1 cellular context compared by ENCODE assay signal in the genomic region with DNA sequence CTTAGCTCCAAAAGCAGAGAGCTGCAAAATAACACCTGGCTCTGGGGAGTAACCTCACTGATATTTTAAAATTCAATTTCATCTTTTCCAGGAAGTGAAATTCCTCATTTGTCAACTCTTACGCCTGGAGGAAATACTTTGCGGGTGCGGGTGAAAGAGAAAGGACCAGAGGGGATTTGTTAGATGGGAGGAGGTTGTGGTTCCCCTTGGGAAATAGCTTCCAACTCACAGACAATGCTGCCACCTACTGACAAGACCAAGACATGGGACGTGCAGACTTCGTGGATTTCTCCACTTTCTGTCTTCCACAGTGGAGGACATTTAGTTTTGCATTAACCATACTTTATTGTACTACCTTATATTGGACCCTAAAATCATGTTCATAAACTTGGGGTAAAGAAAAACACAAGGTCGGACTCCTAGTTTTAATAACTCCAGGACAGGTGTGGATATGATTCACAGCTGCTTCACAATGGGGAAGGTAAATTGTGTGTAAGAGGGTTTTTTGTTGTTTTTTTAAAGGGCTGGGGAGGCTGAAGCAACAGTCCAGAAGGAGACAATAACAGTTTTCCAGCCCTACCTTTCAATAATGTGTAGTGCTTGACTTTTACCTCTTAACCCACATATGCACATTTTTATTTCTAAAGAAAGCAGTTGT.
TF ChIP-seq lines count a peak whose summit lies in the region.

No MANE protein-coding gene starts in this region.

TF ChIP-seq in SK-N-SH, 30 proteins besides CTCF, POLR2A, EP300 and RAD21 (continued from another document):
- TF ChIP-seq, protein P1, sequence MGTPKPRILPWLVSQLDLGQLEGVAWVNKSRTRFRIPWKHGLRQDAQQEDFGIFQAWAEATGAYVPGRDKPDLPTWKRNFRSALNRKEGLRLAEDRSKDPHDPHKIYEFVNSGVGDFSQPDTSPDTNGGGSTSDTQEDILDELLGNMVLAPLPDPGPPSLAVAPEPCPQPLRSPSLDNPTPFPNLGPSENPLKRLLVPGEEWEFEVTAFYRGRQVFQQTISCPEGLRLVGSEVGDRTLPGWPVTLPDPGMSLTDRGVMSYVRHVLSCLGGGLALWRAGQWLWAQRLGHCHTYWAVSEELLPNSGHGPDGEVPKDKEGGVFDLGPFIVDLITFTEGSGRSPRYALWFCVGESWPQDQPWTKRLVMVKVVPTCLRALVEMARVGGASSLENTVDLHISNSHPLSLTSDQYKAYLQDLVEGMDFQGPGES (IDR thresholded peaks at IDR 0.05; ENCODE audit: low read depth, low read length), result no peak
- TF ChIP-seq MEF2A (IDR thresholded peaks at IDR 0.05; ENCODE audit: borderline replicate concordance, low read depth) (no peak), NRF1 (IDR thresholded peaks at IDR 0.05; ENCODE audit: low read depth, low read length) (0 out of 2 replicates have a peak, but pooled peaks have one; percentile 8), FOXJ3 (CRISPR knock-in tag; IDR thresholded peaks at IDR 0.05) (no peak), GABPA (IDR thresholded peaks at IDR 0.05; ENCODE audit: low read depth) (no peak), SMC3 (IDR thresholded peaks at IDR 0.05; ENCODE audit: low read depth, low read length) (peak; percentile 92), EZH2phosphoT487 (IDR thresholded peaks at IDR 0.05; ENCODE audit: borderline replicate concordance, low read depth) (no peak), FOSL2 (IDR thresholded peaks at IDR 0.05; ENCODE audit: borderline replicate concordance, low read depth) (no peak), FOXM1 (IDR thresholded peaks at IDR 0.05; ENCODE audit: low read depth) (no peak), GATA2 (CRISPR knock-in tag; IDR thresholded peaks at IDR 0.05) (no peak), JUND (IDR thresholded peaks at IDR 0.05) (no peak), TEAD4 (IDR thresholded peaks at IDR 0.05; ENCODE audit: borderline replicate concordance, insufficient read depth) (no peak), YY1 (IDR thresholded peaks at IDR 0.05; ENCODE audit: low read depth) (no peak), NFIC (IDR thresholded peaks at IDR 0.05; ENCODE audit: borderline replicate concordance) (no peak)
- TF ChIP-seq, protein P2, sequence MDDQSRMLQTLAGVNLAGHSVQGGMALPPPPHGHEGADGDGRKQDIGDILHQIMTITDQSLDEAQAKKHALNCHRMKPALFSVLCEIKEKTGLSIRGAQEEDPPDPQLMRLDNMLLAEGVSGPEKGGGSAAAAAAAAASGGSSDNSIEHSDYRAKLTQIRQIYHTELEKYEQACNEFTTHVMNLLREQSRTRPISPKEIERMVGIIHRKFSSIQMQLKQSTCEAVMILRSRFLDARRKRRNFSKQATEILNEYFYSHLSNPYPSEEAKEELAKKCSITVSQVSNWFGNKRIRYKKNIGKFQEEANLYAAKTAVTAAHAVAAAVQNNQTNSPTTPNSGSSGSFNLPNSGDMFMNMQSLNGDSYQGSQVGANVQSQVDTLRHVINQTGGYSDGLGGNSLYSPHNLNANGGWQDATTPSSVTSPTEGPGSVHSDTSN (IDR thresholded peaks at IDR 0.05), result no peak
- TF ChIP-seq, protein P3, sequence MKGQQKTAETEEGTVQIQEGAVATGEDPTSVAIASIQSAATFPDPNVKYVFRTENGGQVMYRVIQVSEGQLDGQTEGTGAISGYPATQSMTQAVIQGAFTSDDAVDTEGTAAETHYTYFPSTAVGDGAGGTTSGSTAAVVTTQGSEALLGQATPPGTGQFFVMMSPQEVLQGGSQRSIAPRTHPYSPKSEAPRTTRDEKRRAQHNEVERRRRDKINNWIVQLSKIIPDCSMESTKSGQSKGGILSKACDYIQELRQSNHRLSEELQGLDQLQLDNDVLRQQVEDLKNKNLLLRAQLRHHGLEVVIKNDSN (IDR thresholded peaks at IDR 0.05; ENCODE audit: borderline replicate concordance, low read depth), result no peak
